25 cellular contexts compared by ENCODE assay signal in genomic region chr5:931570-932145, GRCh38. TPM values are rescaled to one million over a fixed set of nuclear protein-coding genes. Genes with fewer than 3 reads are reported as not detected.
A peak's percentile ranks its signal among the peaks of the same experiment; 100 is the strongest.
DNase-seq lines count a peak whose midpoint lies in the region; ATAC-seq lines count a peak whose summit lies in the region.
"Had no signal": no experiment of that assay in that cellular context is flagged by ENCODE, and none has a peak within 500 bp of the region (broad histone marks: within the 10 kb centered on the region; RNA-seq: fewer than 3 reads in every experiment).

No MANE protein-coding gene starts in this region.

- H3K14ac ChIP-seq in neuronal stem cell (ENCODE audit: low read length), result no peak overlapping the region

- H3K27ac Mint-ChIP-seq in activated T-cell treated with anti-CD3 and anti-CD28 coated beads, Interleukin-2, amount 50 U/mL, for 24 hours, result no peak overlapping the region
- H3K27ac Mint-ChIP-seq: B cell, CD14-positive monocyte, H9, HFFc6 had no signal

- no peak overlapping the region for H3K27ac ChIP-seq in neuronal stem cell (replicated peaks; ENCODE audit: low read length)
- H3K27ac ChIP-seq: A549, GM23248, SJCRH30 had no signal

- no peak overlapping the region for H2BK15ac ChIP-seq in neuronal stem cell (ENCODE audit: low read length)

- no peak overlapping the region for H3K4ac ChIP-seq in neuronal stem cell (ENCODE audit: low read length)

- H2AFZ ChIP-seq in neuronal stem cell (ENCODE audit: low read length), result no peak overlapping the region
- H2AFZ ChIP-seq: GM23248 had no signal

- H3K27me3 ChIP-seq in neuronal stem cell (ENCODE audit: control insufficient read depth in 3 of 3, insufficient read depth in 3 of 3, low read depth in 1 of 3, low read length in 3 of 3), result peaks cover 0 to 2% (median 0%) of the 10 kb centered on the region in 3 experiments
- H3K27me3 ChIP-seq: Peyer's patch, SJCRH30 had no signal

- peaks cover 0 to 6% of the 10 kb centered on the region in 2 donors for H3K9me3 ChIP-seq in neuronal stem cell (replicated peaks in 1 of 2; ENCODE audit: control insufficient read depth in 2 of 2, insufficient read depth in 1 of 2, low read depth in 1 of 2, low read length in 2 of 2)
- H3K9me3 ChIP-seq: A549, Peyer's patch, SJCRH30 had no signal

- ATAC-seq in GM18858 (IDR thresholded peaks at IDR 0.05; ENCODE audit: unreplicated experiment), result no peak
- ATAC-seq: A549 had no signal

- no peak overlapping the region for H3K4me3 Mint-ChIP-seq in activated T-cell treated with anti-CD3 and anti-CD28 coated beads, Interleukin-2, amount 50 U/mL, for 24 hours
- H3K4me3 Mint-ChIP-seq: B cell, CD14-positive monocyte, H9, HFFc6 had no signal

- H2BK5ac ChIP-seq in neuronal stem cell (ENCODE audit: low read length), result no peak overlapping the region

- H3K79me1 ChIP-seq in neuronal stem cell (ENCODE audit: low read depth, low read length), result no peaks in the 10 kb centered on the region

- no peaks in the 10 kb centered on the region for H3K4me1 ChIP-seq in neuronal stem cell (ENCODE audit: control insufficient read depth in 2 of 2, insufficient read depth in 1 of 2, low read depth in 1 of 2, low read length in 2 of 2)
- H3K4me1 ChIP-seq: A549, SJCRH30 had no signal

- no peak overlapping the region for H2BK12ac ChIP-seq in neuronal stem cell (ENCODE audit: low read length)

- no peaks in the 10 kb centered on the region for H3K9me3 Mint-ChIP-seq in activated T-cell treated with anti-CD3 and anti-CD28 coated beads, Interleukin-2, amount 50 U/mL, for 24 hours
- H3K9me3 Mint-ChIP-seq: HFFc6 had no signal

- no peak overlapping the region for H4K8ac ChIP-seq in neuronal stem cell (ENCODE audit: low read depth, low read length)

- H3K9ac ChIP-seq in neuronal stem cell (ENCODE audit: low read depth, low read length, poor library complexity), result peak overlapping the region; percentile 25
- H3K9ac ChIP-seq: GM23248 had no signal

- no peak overlapping the region for H3K4me3 ChIP-seq in neuronal stem cell (ENCODE audit: low read length in 2 of 2)
- H3K4me3 ChIP-seq: A549, GM23248, Peyer's patch, SJCRH30 had no signal

- H3K23ac ChIP-seq in neuronal stem cell (ENCODE audit: low read depth, low read length, poor library complexity), result no peak overlapping the region

- H3K27me3 Mint-ChIP-seq in activated T-cell treated with anti-CD3 and anti-CD28 coated beads, Interleukin-2, amount 50 U/mL, for 24 hours, result peaks cover 39% of the 10 kb centered on the region

- no peak overlapping the region for H3K4me2 ChIP-seq in neuronal stem cell (ENCODE audit: insufficient read depth, low read length, poor library complexity, severe bottlenecking)
- H3K4me2 ChIP-seq: A549 had no signal

- no CpG with 5 or more reads among the region's 13 CpGs for WGBS in neuronal stem cell (ENCODE audit: extremely low coverage in 2 of 2, insufficient read length in 2 of 2, insufficient replicate concordance in 1 of 2), 2 donors

- no peak overlapping the region for H2AK5ac ChIP-seq in neuronal stem cell (ENCODE audit: low read depth, low read length)

- H4K91ac ChIP-seq in neuronal stem cell (ENCODE audit: low read depth, low read length, poor library complexity), result no peak overlapping the region

- peaks cover 29% of the 10 kb centered on the region for H3K4me1 Mint-ChIP-seq in activated T-cell treated with anti-CD3 and anti-CD28 coated beads, Interleukin-2, amount 50 U/mL, for 24 hours (ENCODE audit: low read depth)
- H3K4me1 Mint-ChIP-seq: B cell, CD14-positive monocyte had no signal

- peak overlapping the region; percentile 24 for H3K18ac ChIP-seq in neuronal stem cell (ENCODE audit: low read length)

- H3K36me3 ChIP-seq in neuronal stem cell (replicated peaks in 1 of 2; ENCODE audit: control insufficient read depth in 2 of 2, insufficient read depth in 2 of 2, low read length in 2 of 2), result no peaks in the 10 kb centered on the region
- H3K36me3 ChIP-seq: Peyer's patch, SJCRH30 had no signal

- DNase-seq in activated T-cell treated with anti-CD3 and anti-CD28 coated beads, Interleukin-2, amount 50 U/mL, for 1 hour, result peak; percentile 2
- no peak for DNase-seq in activated T-cell treated with anti-CD3 and anti-CD28 coated beads, Interleukin-2, amount 50 U/mL, for 24 hours
- DNase-seq in NCI-H524 treated with DMSO at 0.1 percent for 48 hours (lab: John Stamatoyannopoulos, UW), result peak; percentile 87
- no peak for DNase-seq in neuronal stem cell (ENCODE audit: low spot score)
- DNase-seq in A172 (ENCODE audit: low spot score), result no peak
- no peak for DNase-seq in NCI-H1417 (lab: John Stamatoyannopoulos, UW)
- DNase-seq: EL, GF-D8, H9, HFFc6, Karpas-422, MV-4-11, NCI-H1105 treated with DMSO at 0.1 percent for 48 hours, NCI-H1694, NCI-H2081 treated with DMSO at 0.1 percent for 48 hours, NCI-H2227 treated with DMSO at 0.1 percent for 48 hours, NCI-H510A, NCI-H82, SJCRH30 had no signal

- H2BK120ac ChIP-seq in neuronal stem cell (ENCODE audit: low read depth, low read length), result no peak overlapping the region

- H3K36me3 Mint-ChIP-seq in activated T-cell treated with anti-CD3 and anti-CD28 coated beads, Interleukin-2, amount 50 U/mL, for 24 hours (ENCODE audit: low read depth), result no peaks in the 10 kb centered on the region

RNA-seq across cellular contexts. Expression of gene TRIP13, which starts 39.0 kb away (rescaled TPM):
- polyA plus RNA-seq in neuronal stem cell (2013, experiment 1 of 2), result 24.6 TPM
- polyA plus RNA-seq in neuronal stem cell (2013, experiment 2 of 2), result 25.7 TPM
- 92.9 and 108 TPM in 2 replicates for total RNA-seq in A172 (2014; rRNA removed; shearing (Covaris generic))

RNA-seq across cellular contexts. Expression of gene BRD9, which starts 39.1 kb away (rescaled TPM):
- 31.5 TPM for polyA plus RNA-seq in neuronal stem cell (2013, experiment 1 of 2)
- polyA plus RNA-seq in neuronal stem cell (2013, experiment 2 of 2), result 31.0 TPM
- total RNA-seq in A172 (2014; rRNA removed; shearing (Covaris generic)), result 29.9 and 38.8 TPM in 2 replicates

Comparison
In these comparisons a context has a peak if more than half of its experiments do, and no peak if none do; other contexts are left out.
1. DNase-seq: peak in activated T-cell treated with anti-CD3 and anti-CD28 coated beads, Interleukin-2, amount 50 U/mL, for 1 hour (single experiment) and NCI-H524 treated with DMSO at 0.1 percent for 48 hours (single experiment); none in activated T-cell treated with anti-CD3 and anti-CD28 coated beads, Interleukin-2, amount 50 U/mL, for 24 hours (single experiment), neuronal stem cell (single experiment), A172 (single experiment) and NCI-H1417 (0 of 3).